In genomic region chr15:99092554-99093172, GRCh38 we compare ENCODE assay signal across 20 cellular contexts. TPM values are rescaled to one million over a fixed set of nuclear protein-coding genes. Genes with fewer than 3 reads are reported as not detected.
A peak's percentile ranks its signal among the peaks of the same experiment; 100 is the strongest.
DNase-seq lines count a peak whose midpoint lies in the region; ATAC-seq and TF ChIP-seq lines count a peak whose summit lies in the region.
"Had no signal": no experiment of that assay in that cellular context is flagged by ENCODE, and none has a peak within 500 bp of the region (broad histone marks: within the 10 kb centered on the region; RNA-seq: fewer than 3 reads in every experiment).

No MANE protein-coding gene starts in this region.

- peaks cover 12 to 13% of the 10 kb centered on the region in 2 donors for H3K27me3 Mint-ChIP-seq in natural killer cell (ENCODE audit: low read depth in 2 of 2)
- H3K27me3 Mint-ChIP-seq in natural killer cell treated with Interleukin-12 subunit alpha and Interleukin-12 subunit beta and Interleukin-15 and Interleukin-18, amount 100 ng/mL, for 72 hours, result peaks cover 22 to 28% of the 10 kb centered on the region in 2 donors

- CTCF ChIA-PET in GM10248 (lab: Yijun Ruan, JAX), result interaction anchor here (4.6 to 8.2 kb wide), 2 partner anchors 8 to 14 kb away, joined by 33 to 82 read pairs; no protein-coding TSS in a partner anchor

- POLR2A ChIA-PET in GM10248 (lab: Yijun Ruan, JAX), result no interaction called here

- TF ChIP-seq CTCF in natural killer cell (IDR thresholded peaks at IDR 0.05) (no peak), epithelial cell of esophagus (IDR thresholded peaks at IDR 0.05; ENCODE audit: insufficient read depth, low read depth, low read length, missing control alignments) (no peak), GM10248 (IDR thresholded peaks at IDR 0.05; ENCODE audit: control extremely low read depth, extremely low read depth, low read depth, missing control alignments) (no peak)

- no peak overlapping the region for H3K4me3 Mint-ChIP-seq in natural killer cell
- no peak overlapping the region for H3K4me3 Mint-ChIP-seq in natural killer cell treated with Interleukin-12 subunit alpha and Interleukin-12 subunit beta and Interleukin-15 and Interleukin-18, amount 100 ng/mL, for 72 hours
- H3K4me3 Mint-ChIP-seq: CD4-positive, alpha-beta memory T cell; IgD-negative memory B cell had no signal

- intact Hi-C loops in natural killer cell (cut with micrococcal nuclease), result no loop called here
- intact Hi-C loops in posterior vena cava (cut with DNase I), result no loop called here

- no peaks in the 10 kb centered on the region for H3K36me3 Mint-ChIP-seq in natural killer cell
- H3K36me3 Mint-ChIP-seq in natural killer cell treated with Interleukin-12 subunit alpha and Interleukin-12 subunit beta and Interleukin-15 and Interleukin-18, amount 100 ng/mL, for 72 hours, result no peaks in the 10 kb centered on the region
- H3K36me3 Mint-ChIP-seq: CD4-positive, alpha-beta memory T cell had no signal

- H3K4me3 ChIP-seq in epithelial cell of esophagus (ENCODE audit: low read length), result no peak overlapping the region
- H3K4me3 ChIP-seq: SK-N-MC had no signal

- DNase-seq in natural killer cell (peak; percentile 0), epithelial cell of esophagus (ENCODE audit: low read depth) (peak; percentile 51), posterior vena cava (ENCODE audit: low spot score) (peak; percentile 73), GM10248 (ENCODE audit: extremely low spot score) (no peak), NCI-H82 treated with DMSO at 0.1 percent for 48 hours (lab: John Stamatoyannopoulos, UW; ENCODE audit: unreplicated experiment) (no peak)
- DNase-seq in natural killer cell treated with Interleukin-12 subunit alpha and Interleukin-12 subunit beta and Interleukin-15 and Interleukin-18, amount 100 ng/mL, for 72 hours (ENCODE audit: low spot score), result no peak
- DNase-seq: C1 segment of cervical spinal cord; CD4-positive, alpha-beta memory T cell; COR-L47; HCEC 1CT; MM.1S; NCI-H2029 treated with DMSO at 0.1 percent for 48 hours; NCI-H446 treated with DMSO at 0.1 percent for 48 hours; NCI-H526; NCI-H82; SIG-M5 had no signal

- no peaks in the 10 kb centered on the region for H3K9me3 Mint-ChIP-seq in natural killer cell
- H3K9me3 Mint-ChIP-seq in natural killer cell treated with Interleukin-12 subunit alpha and Interleukin-12 subunit beta and Interleukin-15 and Interleukin-18, amount 100 ng/mL, for 72 hours, result no peaks in the 10 kb centered on the region
- H3K9me3 Mint-ChIP-seq: CD4-positive, alpha-beta memory T cell; IgD-negative memory B cell had no signal

- ATAC-seq in natural killer cell (no peak), HG03108 (IDR thresholded peaks at IDR 0.05; ENCODE audit: unreplicated experiment) (no peak)
- ATAC-seq in natural killer cell treated with Interleukin-12 subunit alpha and Interleukin-12 subunit beta and Interleukin-15 and Interleukin-18, amount 100 ng/mL, for 72 hours, result no peak
- ATAC-seq: Panc1 had no signal

- peaks cover 0 to 4% of the 10 kb centered on the region in 2 donors for H3K4me1 Mint-ChIP-seq in natural killer cell
- H3K4me1 Mint-ChIP-seq in natural killer cell treated with Interleukin-12 subunit alpha and Interleukin-12 subunit beta and Interleukin-15 and Interleukin-18, amount 100 ng/mL, for 72 hours (ENCODE audit: low read depth in 2 of 2), result peaks cover 0 to 6% of the 10 kb centered on the region in 2 donors

- no peak overlapping the region for H3K27ac Mint-ChIP-seq in natural killer cell
- no peak overlapping the region for H3K27ac Mint-ChIP-seq in natural killer cell treated with Interleukin-12 subunit alpha and Interleukin-12 subunit beta and Interleukin-15 and Interleukin-18, amount 100 ng/mL, for 72 hours
- H3K27ac Mint-ChIP-seq: IgD-negative memory B cell had no signal

RNA-seq across cellular contexts. Expression of gene SYNM, which starts 12.2 kb away (rescaled TPM):
- total RNA-seq in natural killer cell, result under 1 TPM; 0.11 to 0.48 (median 0.42) TPM
- total RNA-seq in natural killer cell treated with Interleukin-12 subunit alpha and Interleukin-12 subunit beta and Interleukin-15 and Interleukin-18, amount 100 ng/mL, for 72 hours, result under 1 TPM; 0.20 to 0.26 TPM
- 100 to 1,000 TPM; 447 to 863 TPM for total RNA-seq in posterior vena cava

Comparison
In these comparisons a context has a peak if more than half of its experiments do, and no peak if none do; other contexts are left out.
1. DNase-seq: peak in natural killer cell (single experiment), epithelial cell of esophagus (single experiment) and posterior vena cava (single experiment); none in natural killer cell treated with Interleukin-12 subunit alpha and Interleukin-12 subunit beta and Interleukin-15 and Interleukin-18, amount 100 ng/mL, for 72 hours (single experiment), GM10248 (single experiment) and NCI-H82 treated with DMSO at 0.1 percent for 48 hours (single experiment).
2. RNA of gene SYNM, which starts 12.2 kb away (total RNA-seq): 447 to 863 TPM in posterior vena cava; 0.11 to 0.48 TPM in natural killer cell and 0.20 to 0.26 TPM in natural killer cell treated with Interleukin-12 subunit alpha and Interleukin-12 subunit beta and Interleukin-15 and Interleukin-18, amount 100 ng/mL, for 72 hours; every median in the first group is over 100 times any median in the second.